Comparison of ENCODE assay signal across 8 cellular contexts in genomic region chr7:76637061-76637691, GRCh38. TPM values are rescaled to one million over a fixed set of nuclear protein-coding genes. Genes with fewer than 3 reads are reported as not detected.
A peak's percentile ranks its signal among the peaks of the same experiment; 100 is the strongest.
DNase-seq lines count a peak whose midpoint lies in the region; ATAC-seq and TF ChIP-seq lines count a peak whose summit lies in the region.
"Not testable (repeated sequence)": the region's sequence is repeated elsewhere in the genome, so short reads cannot be mapped to it uniquely, and the experiment has no call there.

No MANE protein-coding gene starts in this region.

- H3K4me1 Mint-ChIP-seq in GM23338; MCF 10A (ENCODE audit: insufficient read depth, unreplicated experiment): not testable (repeated sequence)

- not testable (repeated sequence) for DNase-seq in AG10803 (ENCODE audit: low read depth); OCI-LY7 (ENCODE audit: low spot score); MCF 10A (ENCODE audit: unreplicated experiment); heart right ventricle; osteoblast (ENCODE audit: insufficient read length, low spot score, missing footprints)
- DNase-seq in GM23338 (ENCODE audit: low spot score): peak; percentile 45

- H3K9me3 ChIP-seq in OCI-LY7 (ENCODE audit: low read length); heart right ventricle; osteoblast (ENCODE audit: low read depth, low read length): not testable (repeated sequence)

- not testable (repeated sequence) for H3K4me2 ChIP-seq in GM23338; OCI-LY7 (ENCODE audit: low read length); osteoblast (ENCODE audit: insufficient read depth, low read length)

- H3K36me3 Mint-ChIP-seq in GM23338 (ENCODE audit: low read depth); MCF 10A (ENCODE audit: insufficient read depth, unreplicated experiment): not testable (repeated sequence)

- not testable (repeated sequence) for H3K9me2 ChIP-seq in GM23338 (ENCODE audit: insufficient read depth); OCI-LY7 (ENCODE audit: insufficient read depth, low read length)

- H3K79me2 ChIP-seq in GM23338 (replicated peaks; ENCODE audit: insufficient read depth); OCI-LY7 (ENCODE audit: insufficient read depth, low read depth, low read length); osteoblast (ENCODE audit: insufficient read depth, low read length): not testable (repeated sequence)

- not testable (repeated sequence) for H3K27ac ChIP-seq in GM23338 (ENCODE audit: low read depth); OCI-LY7 (ENCODE audit: low read depth, low read length, poor library complexity, severe bottlenecking); heart right ventricle; osteoblast (ENCODE audit: low read depth, low read length)

- H3K27me3 ChIP-seq in GM23338 (ENCODE audit: insufficient read depth); heart right ventricle; osteoblast (ENCODE audit: insufficient read depth, low read length): not testable (repeated sequence)

- not testable (repeated sequence) for H3F3A ChIP-seq in GM23338 (replicated peaks; ENCODE audit: low read depth)

- TF ChIP-seq CTCF in AG10803 (conservative IDR thresholded peaks at IDR 0.05; ENCODE audit: low read length) (peak; percentile 23), GM23338 (conservative IDR thresholded peaks at IDR 0.05; ENCODE audit: low read depth in 2 of 2) (peak; percentile 18 to 26; a peak in 2 of 4 replicates), OCI-LY7 (conservative IDR thresholded peaks at IDR 0.05; ENCODE audit: low read length) (peak; percentile 67), MCF 10A (IDR thresholded peaks at IDR 0.05; ENCODE audit: unreplicated experiment) (peak; percentile 25), heart right ventricle (IDR thresholded peaks at IDR 0.05) (peak in 8 of 9 donors; percentile 16 to 57 (median 48)), osteoblast (IDR thresholded peaks at IDR 0.05; ENCODE audit: extremely low read depth, low read depth, low read length) (peak; percentile 43)

- H3K27me3 Mint-ChIP-seq in GM23338 (ENCODE audit: insufficient read depth, low read depth, poor library complexity); MCF 10A (ENCODE audit: insufficient read depth, unreplicated experiment): not testable (repeated sequence)

- POLR2A ChIA-PET in OCI-LY7 (lab: Charles Lee); MCF 10A (lab: Yijun Ruan, JAX): not testable (repeated sequence)

- not testable (repeated sequence) for H3K27ac Mint-ChIP-seq in GM23338; MCF 10A (ENCODE audit: low read depth, unreplicated experiment)

- WGBS in heart right ventricle, 2 donors: 30 to 31% methylated on average over 6 of the region's 7 CpGs

- ATAC-seq in GM18868 (IDR thresholded peaks at IDR 0.05; ENCODE audit: unreplicated experiment): peak; percentile 97
- peak; percentile 92 for ATAC-seq in GM23338
- ATAC-seq in HG03175 (IDR thresholded peaks at IDR 0.05; ENCODE audit: unreplicated experiment): peak; percentile 95
- ATAC-seq in heart right ventricle: peak; percentile 66 to 87 (median 78)

- not testable (repeated sequence) for H2AFZ ChIP-seq in GM23338; OCI-LY7 (ENCODE audit: low read length); osteoblast (ENCODE audit: low read length)

- H3K4me3 ChIP-seq in AG10803 (ENCODE audit: low read length); GM23338; OCI-LY7 (ENCODE audit: low read depth, low read length, poor library complexity, severe bottlenecking); heart right ventricle; osteoblast (ENCODE audit: insufficient read depth, low read length): not testable (repeated sequence)

- intact Hi-C loops in OCI-LY7 (cut with micrococcal nuclease; ENCODE audit: unreplicated experiment); MCF 10A (cut with micrococcal nuclease); heart right ventricle (cut with DNase I): not testable (repeated sequence)

- H3K4me3 Mint-ChIP-seq in GM23338; MCF 10A (ENCODE audit: unreplicated experiment): not testable (repeated sequence)

- H3K9me3 Mint-ChIP-seq in GM23338; MCF 10A (ENCODE audit: unreplicated experiment): not testable (repeated sequence)

- not testable (repeated sequence) for H4K20me1 ChIP-seq in GM23338 (replicated peaks; ENCODE audit: insufficient read depth); OCI-LY7 (ENCODE audit: insufficient read depth, low read length); osteoblast (ENCODE audit: insufficient read depth, low read length)

- H3K4me1 ChIP-seq in GM23338 (ENCODE audit: insufficient read depth); OCI-LY7 (ENCODE audit: insufficient read depth, low read length, poor library complexity, severe bottlenecking); heart right ventricle; osteoblast (ENCODE audit: insufficient read depth, low read length): not testable (repeated sequence)

- not testable (repeated sequence) for H3K36me3 ChIP-seq in GM23338 (ENCODE audit: insufficient read depth); OCI-LY7 (ENCODE audit: insufficient read depth, low read length); heart right ventricle; osteoblast (ENCODE audit: insufficient read depth, low read length)

- CTCF ChIA-PET in OCI-LY7 (lab: Charles Lee; ENCODE audit: unreplicated experiment): not testable (repeated sequence)
- CTCF ChIA-PET in MCF 10A (lab: Yijun Ruan, JAX): interaction anchor here (1.1 kb wide), 1 partner anchor 476 kb away, joined by 3 read pairs; no protein-coding TSS in a partner anchor

- not testable (repeated sequence) for BruUV-seq in OCI-LY7 (replicated peaks; lab: Mats Ljungman, UMichigan); MCF 10A (replicated peaks; lab: Mats Ljungman, UMichigan)

RNA-seq across cellular contexts. Expression of gene POMZP3, which starts 10.1 kb away (rescaled TPM):
- 3.3 and 9.1 TPM in 2 replicates for total RNA-seq in GM23338 (2014; rRNA removed; shearing (Covaris generic))
- polyA plus RNA-seq in GM23338 (2016; fragmentation: Nextera tagmentation; extraction: Ambion mirVana) (6.8 and 8.7 TPM in 2 replicates), heart right ventricle (10 to 100 TPM in 1 of 2 donors, 1 to 10 TPM in 1; 9.9 to 14.5 TPM)
- total RNA-seq in OCI-LY7 (2014; rRNA removed; shearing (Covaris generic)): 5.0 and 5.4 TPM in 2 replicates
- total RNA-seq in OCI-LY7 (2022) (8.5 and 12.2 TPM in 2 replicates), MCF 10A (2022) (8.9 and 10.6 TPM in 2 replicates), heart right ventricle (10 to 100 TPM in 2 of 10 donors, 1 to 10 TPM in 8; 3.5 to 14.9 (median 6.2) TPM), osteoblast (2.5 and 8.0 TPM in 2 replicates)
